In the genomic region with DNA sequence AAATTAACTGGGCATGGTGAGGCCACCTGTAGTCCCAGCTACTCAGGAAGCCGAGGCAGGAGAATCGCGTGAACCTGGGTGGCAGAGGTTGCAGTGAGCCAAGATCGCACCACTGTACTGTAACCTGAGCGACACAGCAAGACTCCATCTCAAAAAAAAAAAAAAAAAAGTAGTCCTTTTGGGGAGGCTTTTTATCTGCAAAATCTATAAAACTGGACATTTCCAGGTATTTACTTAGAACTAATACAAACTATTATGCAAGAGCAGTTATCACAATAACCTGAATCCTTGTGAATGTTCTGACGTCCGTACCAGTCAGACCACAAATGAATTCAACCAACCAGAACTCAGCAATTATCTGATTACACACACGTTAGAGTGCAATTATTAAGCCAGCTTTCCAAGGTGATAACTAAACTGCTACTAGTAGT, we compare ENCODE assay signal across 1 cellular context.
TF ChIP-seq lines count a peak whose summit lies in the region.

No MANE protein-coding gene starts in this region.

TF ChIP-seq in GM23338, 12 proteins besides CTCF, POLR2A, EP300 and RAD21 (continued from another document):
- TF ChIP-seq, protein P1, sequence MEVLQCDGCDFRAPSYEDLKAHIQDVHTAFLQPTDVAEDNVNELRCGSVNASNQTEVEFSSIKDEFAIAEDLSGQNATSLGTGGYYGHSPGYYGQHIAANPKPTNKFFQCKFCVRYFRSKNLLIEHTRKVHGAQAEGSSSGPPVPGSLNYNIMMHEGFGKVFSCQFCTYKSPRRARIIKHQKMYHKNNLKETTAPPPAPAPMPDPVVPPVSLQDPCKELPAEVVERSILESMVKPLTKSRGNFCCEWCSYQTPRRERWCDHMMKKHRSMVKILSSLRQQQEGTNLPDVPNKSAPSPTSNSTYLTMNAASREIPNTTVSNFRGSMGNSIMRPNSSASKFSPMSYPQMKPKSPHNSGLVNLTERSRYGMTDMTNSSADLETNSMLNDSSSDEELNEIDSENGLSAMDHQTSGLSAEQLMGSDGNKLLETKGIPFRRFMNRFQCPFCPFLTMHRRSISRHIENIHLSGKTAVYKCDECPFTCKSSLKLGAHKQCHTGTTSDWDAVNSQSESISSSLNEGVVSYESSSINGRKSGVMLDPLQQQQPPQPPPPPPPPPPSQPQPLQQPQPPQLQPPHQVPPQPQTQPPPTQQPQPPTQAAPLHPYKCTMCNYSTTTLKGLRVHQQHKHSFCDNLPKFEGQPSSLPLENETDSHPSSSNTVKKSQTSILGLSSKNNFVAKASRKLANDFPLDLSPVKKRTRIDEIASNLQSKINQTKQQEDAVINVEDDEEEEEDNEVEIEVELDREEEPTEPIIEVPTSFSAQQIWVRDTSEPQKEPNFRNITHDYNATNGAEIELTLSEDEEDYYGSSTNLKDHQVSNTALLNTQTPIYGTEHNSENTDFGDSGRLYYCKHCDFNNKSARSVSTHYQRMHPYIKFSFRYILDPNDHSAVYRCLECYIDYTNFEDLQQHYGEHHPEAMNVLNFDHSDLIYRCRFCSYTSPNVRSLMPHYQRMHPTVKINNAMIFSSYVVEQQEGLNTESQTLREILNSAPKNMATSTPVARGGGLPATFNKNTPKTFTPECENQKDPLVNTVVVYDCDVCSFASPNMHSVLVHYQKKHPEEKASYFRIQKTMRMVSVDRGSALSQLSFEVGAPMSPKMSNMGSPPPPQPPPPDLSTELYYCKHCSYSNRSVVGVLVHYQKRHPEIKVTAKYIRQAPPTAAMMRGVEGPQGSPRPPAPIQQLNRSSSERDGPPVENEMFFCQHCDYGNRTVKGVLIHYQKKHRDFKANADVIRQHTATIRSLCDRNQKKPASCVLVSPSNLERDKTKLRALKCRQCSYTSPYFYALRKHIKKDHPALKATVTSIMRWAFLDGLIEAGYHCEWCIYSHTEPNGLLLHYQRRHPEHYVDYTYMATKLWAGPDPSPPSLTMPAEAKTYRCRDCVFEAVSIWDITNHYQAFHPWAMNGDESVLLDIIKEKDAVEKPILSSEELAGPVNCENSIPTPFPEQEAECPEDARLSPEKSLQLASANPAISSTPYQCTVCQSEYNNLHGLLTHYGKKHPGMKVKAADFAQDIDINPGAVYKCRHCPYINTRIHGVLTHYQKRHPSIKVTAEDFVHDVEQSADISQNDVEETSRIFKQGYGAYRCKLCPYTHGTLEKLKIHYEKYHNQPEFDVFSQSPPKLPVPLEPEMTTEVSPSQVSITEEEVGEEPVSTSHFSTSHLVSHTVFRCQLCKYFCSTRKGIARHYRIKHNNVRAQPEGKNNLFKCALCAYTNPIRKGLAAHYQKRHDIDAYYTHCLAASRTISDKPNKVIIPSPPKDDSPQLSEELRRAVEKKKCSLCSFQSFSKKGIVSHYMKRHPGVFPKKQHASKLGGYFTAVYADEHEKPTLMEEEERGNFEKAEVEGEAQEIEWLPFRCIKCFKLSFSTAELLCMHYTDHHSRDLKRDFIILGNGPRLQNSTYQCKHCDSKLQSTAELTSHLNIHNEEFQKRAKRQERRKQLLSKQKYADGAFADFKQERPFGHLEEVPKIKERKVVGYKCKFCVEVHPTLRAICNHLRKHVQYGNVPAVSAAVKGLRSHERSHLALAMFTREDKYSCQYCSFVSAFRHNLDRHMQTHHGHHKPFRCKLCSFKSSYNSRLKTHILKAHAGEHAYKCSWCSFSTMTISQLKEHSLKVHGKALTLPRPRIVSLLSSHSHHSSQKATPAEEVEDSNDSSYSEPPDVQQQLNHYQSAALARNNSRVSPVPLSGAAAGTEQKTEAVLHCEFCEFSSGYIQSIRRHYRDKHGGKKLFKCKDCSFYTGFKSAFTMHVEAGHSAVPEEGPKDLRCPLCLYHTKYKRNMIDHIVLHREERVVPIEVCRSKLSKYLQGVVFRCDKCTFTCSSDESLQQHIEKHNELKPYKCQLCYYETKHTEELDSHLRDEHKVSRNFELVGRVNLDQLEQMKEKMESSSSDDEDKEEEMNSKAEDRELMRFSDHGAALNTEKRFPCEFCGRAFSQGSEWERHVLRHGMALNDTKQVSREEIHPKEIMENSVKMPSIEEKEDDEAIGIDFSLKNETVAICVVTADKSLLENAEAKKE (CRISPR knock-in tag; IDR thresholded peaks at IDR 0.05), result no peak
- TF ChIP-seq NANOG (IDR thresholded peaks at IDR 0.05; ENCODE audit: borderline replicate concordance) (no peak), EZH2 (IDR thresholded peaks at IDR 0.05; ENCODE audit: low read depth, unreplicated experiment) (no peak), STAT1 (IDR thresholded peaks at IDR 0.05; ENCODE audit: unreplicated experiment) (no peak), CREB1 (CRISPR knock-in tag; IDR thresholded peaks at IDR 0.05; ENCODE audit: low read depth) (no peak), EZH2phosphoT487 (IDR thresholded peaks at IDR 0.05; ENCODE audit: unreplicated experiment) (no peak), ZNF331 (CRISPR knock-in tag; IDR thresholded peaks at IDR 0.05; ENCODE audit: low read depth) (no peak)
- TF ChIP-seq, protein P2, sequence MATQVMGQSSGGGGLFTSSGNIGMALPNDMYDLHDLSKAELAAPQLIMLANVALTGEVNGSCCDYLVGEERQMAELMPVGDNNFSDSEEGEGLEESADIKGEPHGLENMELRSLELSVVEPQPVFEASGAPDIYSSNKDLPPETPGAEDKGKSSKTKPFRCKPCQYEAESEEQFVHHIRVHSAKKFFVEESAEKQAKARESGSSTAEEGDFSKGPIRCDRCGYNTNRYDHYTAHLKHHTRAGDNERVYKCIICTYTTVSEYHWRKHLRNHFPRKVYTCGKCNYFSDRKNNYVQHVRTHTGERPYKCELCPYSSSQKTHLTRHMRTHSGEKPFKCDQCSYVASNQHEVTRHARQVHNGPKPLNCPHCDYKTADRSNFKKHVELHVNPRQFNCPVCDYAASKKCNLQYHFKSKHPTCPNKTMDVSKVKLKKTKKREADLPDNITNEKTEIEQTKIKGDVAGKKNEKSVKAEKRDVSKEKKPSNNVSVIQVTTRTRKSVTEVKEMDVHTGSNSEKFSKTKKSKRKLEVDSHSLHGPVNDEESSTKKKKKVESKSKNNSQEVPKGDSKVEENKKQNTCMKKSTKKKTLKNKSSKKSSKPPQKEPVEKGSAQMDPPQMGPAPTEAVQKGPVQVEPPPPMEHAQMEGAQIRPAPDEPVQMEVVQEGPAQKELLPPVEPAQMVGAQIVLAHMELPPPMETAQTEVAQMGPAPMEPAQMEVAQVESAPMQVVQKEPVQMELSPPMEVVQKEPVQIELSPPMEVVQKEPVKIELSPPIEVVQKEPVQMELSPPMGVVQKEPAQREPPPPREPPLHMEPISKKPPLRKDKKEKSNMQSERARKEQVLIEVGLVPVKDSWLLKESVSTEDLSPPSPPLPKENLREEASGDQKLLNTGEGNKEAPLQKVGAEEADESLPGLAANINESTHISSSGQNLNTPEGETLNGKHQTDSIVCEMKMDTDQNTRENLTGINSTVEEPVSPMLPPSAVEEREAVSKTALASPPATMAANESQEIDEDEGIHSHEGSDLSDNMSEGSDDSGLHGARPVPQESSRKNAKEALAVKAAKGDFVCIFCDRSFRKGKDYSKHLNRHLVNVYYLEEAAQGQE (IDR thresholded peaks at IDR 0.05; ENCODE audit: unreplicated experiment), result no peak
